26 cellular contexts compared by ENCODE assay signal in genomic region chr12:78712834-78713455, GRCh38.
"Had no signal": no experiment of that assay in that cellular context is flagged by ENCODE, and none has a peak within 500 bp of the region (broad histone marks: within the 10 kb centered on the region; RNA-seq: fewer than 3 reads in every experiment).

No MANE protein-coding gene starts in this region.

- H3K9me3 ChIP-seq: adrenal gland had no signal

- H3K4me1 ChIP-seq: adrenal gland had no signal

- DNase-seq: activated CD4-positive, alpha-beta memory T cell treated with anti-CD3 and anti-CD28 coated beads, Interleukin-2, amount 10 ng/mL, durations not matched to agents 7 days and 5 days; activated CD4-positive, alpha-beta T cell treated with anti-CD3 and anti-CD28 coated beads for 36 hours; activated CD4-positive, alpha-beta T cell treated with anti-CD3 and anti-CD28 coated beads, Interleukin-2, amount 50 U/mL, for 1 hour; activated CD8-positive, alpha-beta memory T cell treated with anti-CD3 and anti-CD28 coated beads, Interleukin-2, amount 50 U/mL, for 4 hours; activated naive CD4-positive, alpha-beta T cell treated with anti-CD3 and anti-CD28 coated beads, Interleukin-2, amount 50 U/mL, for 16 hours; activated naive CD8-positive, alpha-beta T cell treated with anti-CD3 and anti-CD28 coated beads, Interleukin-2, amount 10 ng/mL, durations not matched to agents 7 days and 5 days; activated T-cell treated with anti-CD3 and anti-CD28 coated beads, Interleukin-2, amount 50 U/mL, for 72 hours; adrenal gland; anterior cingulate cortex; cerebellar nuclear complex; MV-4-11; NCI-H1092 treated with DMSO at 0.1 percent for 48 hours; NCI-H1417 treated with DMSO at 0.1 percent for 48 hours; NCI-H1694; NCI-H2029; NCI-H2107; NCI-H2171 treated with DMSO at 0.1 percent for 48 hours; NCI-H226; NCI-H526; NCI-H774; PC-3; SHP77 treated with DMSO at 0.1 percent for 48 hours; T-cell; T-helper 2 cell; T1000 had no signal

- H3K27me3 ChIP-seq: adrenal gland had no signal

- H3K36me3 ChIP-seq: adrenal gland had no signal

- ATAC-seq: activated CD4-positive, alpha-beta T cell treated with anti-CD3 and anti-CD28 coated beads for 36 hours; activated T-cell treated with anti-CD3 and anti-CD28 coated beads, Interleukin-2, amount 50 U/mL, for 72 hours; PC-3; T-cell had no signal

- H3K4me3 ChIP-seq: adrenal gland had no signal

- H3K27ac ChIP-seq: adrenal gland, VCaP had no signal
